Comparison of ENCODE assay signal across 11 cellular contexts in the genomic region with DNA sequence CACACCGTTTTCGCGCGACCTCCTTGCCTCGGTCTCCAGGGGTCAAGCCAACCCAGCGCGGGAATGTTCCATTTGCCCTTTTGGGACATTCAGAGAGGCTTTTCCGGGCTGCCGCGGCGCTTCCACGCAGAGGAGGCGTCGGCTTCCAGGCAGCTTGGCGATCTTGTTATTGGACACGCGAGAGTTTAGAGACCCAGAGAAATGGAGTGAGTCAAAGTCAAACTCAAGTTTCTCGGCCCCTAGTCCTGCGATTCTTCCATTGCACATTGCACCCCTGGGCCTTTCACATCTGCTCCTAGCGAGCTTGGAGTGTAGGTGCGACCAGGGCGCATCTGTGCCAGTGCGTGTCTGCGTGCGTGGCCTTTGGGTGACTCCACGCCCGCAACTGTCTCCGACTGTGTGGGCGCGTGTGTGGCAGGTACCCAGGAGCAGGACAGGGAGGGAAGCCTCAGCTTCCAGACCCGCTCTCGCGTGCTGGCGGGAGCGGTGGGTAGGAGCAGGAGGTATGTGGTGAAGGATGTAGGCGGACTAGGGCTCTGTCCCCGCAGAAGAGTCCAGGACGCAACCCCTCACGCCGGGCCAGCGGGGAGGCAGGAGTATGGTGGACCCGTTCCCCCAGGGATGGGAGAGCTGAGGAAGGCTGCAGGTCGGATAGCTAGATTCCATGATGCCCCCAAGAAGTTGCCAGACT. TPM values are rescaled to one million over a fixed set of nuclear protein-coding genes. Genes with fewer than 3 reads are reported as not detected.
DNase-seq lines count a peak whose midpoint lies in the region; ATAC-seq, FAIRE-seq and TF ChIP-seq lines count a peak whose summit lies in the region.
"Had no signal": no experiment of that assay in that cellular context is flagged by ENCODE, and none has a peak within 500 bp of the region (broad histone marks: within the 10 kb centered on the region; RNA-seq: fewer than 3 reads in every experiment).

No MANE protein-coding gene starts in this region.

- H3K9ac ChIP-seq in keratinocyte (ENCODE audit: control insufficient read depth, extremely low read depth, insufficient read depth, low read length) (no peak overlapping the region), colonic mucosa (ENCODE audit: low read depth in 2 of 2, low read length in 2 of 2) (no peak overlapping the region)

- TF ChIP-seq CTCF in left ventricle myocardium inferior (IDR thresholded peaks at IDR 0.05; ENCODE audit: borderline replicate concordance) (no peak), right atrium auricular region (IDR thresholded peaks at IDR 0.05) (no peak), keratinocyte (optimal IDR thresholded peaks at IDR 0.05 in 1 of 3, IDR thresholded peaks at IDR 0.05 in 1 of 3, conservative IDR thresholded peaks at IDR 0.05 in 1 of 3; ENCODE audit: extremely low read depth in 1 of 3, insufficient read depth in 2 of 3, low read length in 3 of 3) (no peak), colonic mucosa (IDR thresholded peaks at IDR 0.05) (no peak)
- no peak for TF ChIP-seq CTCF in activated CD8-positive, alpha-beta T cell treated with anti-CD3 and anti-CD28 coated beads for 36 hours (IDR thresholded peaks at IDR 0.05)

- H3K27me3 Mint-ChIP-seq in activated CD8-positive, alpha-beta T cell treated with anti-CD3 and anti-CD28 coated beads for 36 hours = peaks cover 54% of the 10 kb centered on the region

- peaks cover 16% of the 10 kb centered on the region for H3K4me1 Mint-ChIP-seq in activated CD8-positive, alpha-beta T cell treated with anti-CD3 and anti-CD28 coated beads for 36 hours (ENCODE audit: low read depth)

- no peak for FAIRE-seq in keratinocyte (lab: Jason Lieb, UNC)

- no peak overlapping the region for H3K27ac ChIP-seq in left ventricle myocardium inferior (replicated peaks)
- no peak overlapping the region for H3K27ac ChIP-seq in right atrium auricular region
- no peak overlapping the region for H3K27ac ChIP-seq in keratinocyte (ENCODE audit: control insufficient read depth, insufficient read depth, low read length)
- H3K27ac ChIP-seq in colonic mucosa = no peak overlapping the region

- H3K27me3 ChIP-seq in left ventricle myocardium inferior (ENCODE audit: low read depth) = peaks cover 99% of the 10 kb centered on the region
- H3K27me3 ChIP-seq in right atrium auricular region = peaks cover 22 to 26% of the 10 kb centered on the region in 2 donors
- H3K27me3 ChIP-seq in keratinocyte (ENCODE audit: control insufficient read depth, extremely low read depth, insufficient read depth, low read length) = peaks cover 47% of the 10 kb centered on the region
- peaks cover 45% of the 10 kb centered on the region for H3K27me3 ChIP-seq in colonic mucosa

- dilution Hi-C loops in keratinocyte (cut with MboI; ENCODE audit: extremely low pct_ligation_motif_present, low sequenced_read_pairs) = loop anchor here (25.0 kb wide), 1 partner anchor 468 kb away; no protein-coding TSS in a partner anchor

- H3K4me1 ChIP-seq in left ventricle myocardium inferior = peaks cover 37% of the 10 kb centered on the region
- peaks cover 0 to 34% of the 10 kb centered on the region in 2 donors for H3K4me1 ChIP-seq in right atrium auricular region
- H3K4me1 ChIP-seq in keratinocyte (ENCODE audit: control insufficient read depth, extremely low read depth, insufficient read depth, low read length) = peaks cover 30% of the 10 kb centered on the region
- peaks cover 15% of the 10 kb centered on the region for H3K4me1 ChIP-seq in colonic mucosa

- H3K36me3 Mint-ChIP-seq in activated CD8-positive, alpha-beta T cell treated with anti-CD3 and anti-CD28 coated beads for 36 hours (ENCODE audit: low read depth) = no peaks in the 10 kb centered on the region

- H3K4me3 ChIP-seq in left ventricle myocardium inferior (peak overlapping the region; percentile 58), right atrium auricular region (peak overlapping the region in 1 of 2 donors; percentile 35), keratinocyte (ENCODE audit: control insufficient read depth in 2 of 3, extremely low read depth in 1 of 3, insufficient read depth in 2 of 3, low read depth in 1 of 3, low read length in 3 of 3) (peak overlapping the region in 2 of 3 experiments; percentile 43 to 49), colonic mucosa (no peak overlapping the region)

- no peaks in the 10 kb centered on the region for H3K9me1 ChIP-seq in keratinocyte (ENCODE audit: control insufficient read depth, extremely low read depth, insufficient read depth, low read length)

- no peak for ATAC-seq in activated CD8-positive, alpha-beta T cell treated with anti-CD3 and anti-CD28 coated beads for 36 hours
- ATAC-seq in GM21526 (IDR thresholded peaks at IDR 0.05; ENCODE audit: low FRiP score, unreplicated experiment) (no peak), HG03354 (IDR thresholded peaks at IDR 0.05; ENCODE audit: poor library complexity, severe bottlenecking, unreplicated experiment) (no peak)

- no peak overlapping the region for H3K27ac Mint-ChIP-seq in activated CD8-positive, alpha-beta T cell treated with anti-CD3 and anti-CD28 coated beads for 36 hours
- H3K27ac Mint-ChIP-seq: T-helper 1 cell treated with Interleukin-12 subunit alpha and Interleukin-12 subunit beta and Interleukin-4 antibody, amounts not matched to agents 30 μg/mL and 1 μg/mL, for 36 hours had no signal

- H4K20me1 ChIP-seq in keratinocyte (ENCODE audit: control insufficient read depth, extremely low read depth, insufficient read depth, low read length) = no peaks in the 10 kb centered on the region

- H3K4me2 ChIP-seq in keratinocyte (ENCODE audit: control insufficient read depth, extremely low read depth, insufficient read depth, low read depth, low read length) = peak overlapping the region; percentile 72

- peak overlapping the region; percentile 39 for H3K4me3 Mint-ChIP-seq in activated CD8-positive, alpha-beta T cell treated with anti-CD3 and anti-CD28 coated beads for 36 hours
- H3K4me3 Mint-ChIP-seq: T-helper 1 cell treated with Interleukin-12 subunit alpha and Interleukin-12 subunit beta and Interleukin-4 antibody, amounts not matched to agents 30 μg/mL and 1 μg/mL, for 36 hours had no signal

- H2AFZ ChIP-seq in keratinocyte (ENCODE audit: control insufficient read depth, low read length) = peak overlapping the region; percentile 15

- intact Hi-C loops in left ventricle myocardium inferior (cut with micrococcal nuclease) = loop anchor here (10.0 kb wide), 2 partner anchors 480 to 560 kb away; no protein-coding TSS in a partner anchor
- intact Hi-C loops in activated CD8-positive, alpha-beta T cell treated with anti-CD3 and anti-CD28 coated beads for 36 hours (cut with micrococcal nuclease) = loop anchor here (5.0 to 10.0 kb wide), 5 partner anchors 390 to 910 kb away; no protein-coding TSS in a partner anchor
- intact Hi-C loops in colonic mucosa (cut with DNase I) = loop anchor here (2.0 to 10.0 kb wide), 3 partner anchors 390 to 563 kb away; no protein-coding TSS in a partner anchor

- DNase-seq in left ventricle myocardium inferior = no peak
- DNase-seq in right atrium auricular region (ENCODE audit: low spot score) = no peak
- no peak for DNase-seq in activated CD8-positive, alpha-beta T cell treated with anti-CD3 and anti-CD28 coated beads for 36 hours
- no peak for DNase-seq in keratinocyte (ENCODE audit: low read depth, low spot score)
- DNase-seq in putamen (ENCODE audit: low spot score) = no peak
- DNase-seq in colonic mucosa = no peak

- POLR2A ChIA-PET in activated CD8-positive, alpha-beta T cell treated with anti-CD3 and anti-CD28 coated beads for 36 hours (lab: Charles Lee) = interaction anchor here (1.1 kb wide), 1 partner anchor 11 kb away, joined by 4 read pairs; no protein-coding TSS in a partner anchor

- H3K9me3 Mint-ChIP-seq in activated CD8-positive, alpha-beta T cell treated with anti-CD3 and anti-CD28 coated beads for 36 hours = no peaks in the 10 kb centered on the region
- H3K9me3 Mint-ChIP-seq: T-helper 1 cell treated with Interleukin-12 subunit alpha and Interleukin-12 subunit beta and Interleukin-4 antibody, amounts not matched to agents 30 μg/mL and 1 μg/mL, for 36 hours had no signal

- H3K36me3 ChIP-seq in left ventricle myocardium inferior (no peaks in the 10 kb centered on the region), right atrium auricular region (no peaks in the 10 kb centered on the region), keratinocyte (ENCODE audit: control insufficient read depth in 2 of 2, extremely low read depth in 1 of 2, insufficient read depth in 2 of 2, low read length in 2 of 2) (no peaks in the 10 kb centered on the region), colonic mucosa (no peaks in the 10 kb centered on the region)

- no peaks in the 10 kb centered on the region for H3K79me2 ChIP-seq in keratinocyte (ENCODE audit: control insufficient read depth, insufficient read depth, low read length)

- H3K9me3 ChIP-seq in left ventricle myocardium inferior (replicated peaks) (no peaks in the 10 kb centered on the region), right atrium auricular region (no peaks in the 10 kb centered on the region), keratinocyte (ENCODE audit: control insufficient read depth, low read depth, low read length) (no peaks in the 10 kb centered on the region), colonic mucosa (no peaks in the 10 kb centered on the region)

- CTCF ChIA-PET in activated CD8-positive, alpha-beta T cell treated with anti-CD3 and anti-CD28 coated beads for 36 hours (lab: Charles Lee) = interaction anchor here (0.6 to 8.3 kb wide), 37 partner anchors 8 to 1077 kb away, joined by 3 to 100 read pairs (median 4); no protein-coding TSS in a partner anchor

RNA-seq across cellular contexts. Expression of gene SIX3, which starts 13.5 kb away (rescaled TPM):
- not detected for total RNA-seq in left ventricle myocardium inferior
- total RNA-seq in right atrium auricular region = not detected
- total RNA-seq in activated CD8-positive, alpha-beta T cell treated with anti-CD3 and anti-CD28 coated beads for 36 hours = not detected
- not detected in 3 replicates for polyA plus RNA-seq in keratinocyte
- polyA plus RNA-seq in keratinocyte (2011; ENCODE audit: low read depth) = not detected
- not detected in 2 replicates for polyA plus RNA-seq in keratinocyte (2011; cell fraction: cytosol; rRNA removed)
- polyA plus RNA-seq in keratinocyte (2011; cell fraction: nucleus; rRNA removed) = not detected in 2 replicates
- polyA plus RNA-seq in keratinocyte (2012; ENCODE audit: low replicate concordance) = not detected in 2 replicates
- not detected in 3 replicates for polyA minus RNA-seq in keratinocyte
- polyA minus RNA-seq in keratinocyte (2011; cell fraction: cytosol; rRNA and poly(A)+ RNA removed) = not detected
- not detected in 2 replicates for polyA minus RNA-seq in keratinocyte (2011; cell fraction: nucleus; rRNA and poly(A)+ RNA removed)
- not detected for total RNA-seq in colonic mucosa
- total RNA-seq: Daoy, right cardiac atrium had no signal
- polyA plus RNA-seq: right cardiac atrium had no signal

RNA-seq across cellular contexts. Expression of gene SIX2, which starts 54.2 kb away (rescaled TPM):
- total RNA-seq in left ventricle myocardium inferior (0.91 TPM), right atrium auricular region (1 to 10 TPM; 1.1 to 2.3 TPM), colonic mucosa (under 1 TPM in 1 of 2 donors, not detected in 1; 0.10 TPM)
- not detected for total RNA-seq in activated CD8-positive, alpha-beta T cell treated with anti-CD3 and anti-CD28 coated beads for 36 hours
- polyA plus RNA-seq in keratinocyte = not detected in 3 replicates
- polyA plus RNA-seq in keratinocyte (2011; ENCODE audit: low read depth) = not detected
- polyA plus RNA-seq in keratinocyte (2011; cell fraction: cytosol; rRNA removed) = 0.02 and 0.03 TPM in 2 replicates
- not detected in 2 replicates for polyA plus RNA-seq in keratinocyte (2011; cell fraction: nucleus; rRNA removed)
- not detected in 2 replicates for polyA plus RNA-seq in keratinocyte (2012; ENCODE audit: low replicate concordance)
- not detected in 3 replicates for polyA minus RNA-seq in keratinocyte
- polyA minus RNA-seq in keratinocyte (2011; cell fraction: cytosol; rRNA and poly(A)+ RNA removed) = not detected
- 0.32 TPM in 1 of 2 replicates, not detected in the other for polyA minus RNA-seq in keratinocyte (2011; cell fraction: nucleus; rRNA and poly(A)+ RNA removed)
